ENCODE assay signal across 8 cellular contexts in genomic region chr16:3158498-3159314, GRCh38. TPM values are rescaled to one million over a fixed set of nuclear protein-coding genes. Genes with fewer than 3 reads are reported as not detected.
A peak's percentile ranks its signal among the peaks of the same experiment; 100 is the strongest.
DNase-seq lines count a peak whose midpoint lies in the region; TF ChIP-seq lines count a peak whose summit lies in the region.

No MANE protein-coding gene starts in this region.

- peak overlapping the region; percentile 91 for H3K27ac Mint-ChIP-seq in activated naive CD4-positive, alpha-beta T cell treated with anti-CD3 and anti-CD28 coated beads, Interleukin-2, amount 10 ng/mL, durations not matched to agents 7 days and 5 days

- DNase-seq in AML-193 (lab: John Stamatoyannopoulos, UW) = peak; percentile 60 to 61
- peak; percentile 80 for DNase-seq in GM19240 (ENCODE audit: insufficient read length, low spot score)
- DNase-seq in KBM-7 = peak; percentile 97
- DNase-seq in SK-N-MC (ENCODE audit: low read depth, low spot score) = no peak
- DNase-seq in activated naive CD4-positive, alpha-beta T cell treated with anti-CD3 and anti-CD28 coated beads, Interleukin-2, amount 10 ng/mL, durations not matched to agents 7 days and 5 days = peak; percentile 97
- peak; percentile 50 for DNase-seq in glomerular endothelial cell (ENCODE audit: extremely low read depth, low read depth, low spot score)
- peak; percentile 98 for DNase-seq in osteoblast (ENCODE audit: insufficient read length, low spot score, missing footprints)
- DNase-seq in thyroid gland = peak; percentile 88 to 92

- H3K79me2 ChIP-seq in osteoblast (ENCODE audit: insufficient read depth, low read length) = no peaks in the 10 kb centered on the region

- CTCF ChIA-PET in activated naive CD4-positive, alpha-beta T cell treated with anti-CD3 and anti-CD28 coated beads, Interleukin-2, amount 10 ng/mL, durations not matched to agents 7 days and 5 days (lab: Charles Lee) = interaction anchor here (0.7 to 1.4 kb wide), 6 partner anchors 10 to 1096 kb away, joined by 3 to 4 read pairs (median 3); no protein-coding TSS in a partner anchor

- H4K20me1 ChIP-seq in osteoblast (ENCODE audit: insufficient read depth, low read length) = no peaks in the 10 kb centered on the region

- H3K36me3 ChIP-seq in SK-N-MC (ENCODE audit: insufficient read depth, low read length) (no peaks in the 10 kb centered on the region), osteoblast (ENCODE audit: insufficient read depth, low read length) (no peaks in the 10 kb centered on the region), thyroid gland (no peaks in the 10 kb centered on the region)

- H3K27me3 ChIP-seq in osteoblast (ENCODE audit: insufficient read depth, low read length) (no peaks in the 10 kb centered on the region), thyroid gland (no peaks in the 10 kb centered on the region)

- H2AFZ ChIP-seq in osteoblast (ENCODE audit: low read length) = peak overlapping the region; percentile 98

- WGBS in thyroid gland, 2 donors = 2 to 5% methylated on average over 39 to 55 of the region's 72 CpGs

- H3K4me3 Mint-ChIP-seq in activated naive CD4-positive, alpha-beta T cell treated with anti-CD3 and anti-CD28 coated beads, Interleukin-2, amount 10 ng/mL, durations not matched to agents 7 days and 5 days = peak overlapping the region; percentile 87

- H3K4me2 ChIP-seq in osteoblast (ENCODE audit: insufficient read depth, low read length) = peak overlapping the region; percentile 95

- intact Hi-C loops in thyroid gland (cut with DNase I) = no loop called here

- peak overlapping the region; percentile 80 for H3K9ac ChIP-seq in SK-N-MC (ENCODE audit: insufficient read length)

- H3K9me3 Mint-ChIP-seq in activated naive CD4-positive, alpha-beta T cell treated with anti-CD3 and anti-CD28 coated beads, Interleukin-2, amount 10 ng/mL, durations not matched to agents 7 days and 5 days = peaks cover 4% of the 10 kb centered on the region

- H3K4me1 Mint-ChIP-seq in activated naive CD4-positive, alpha-beta T cell treated with anti-CD3 and anti-CD28 coated beads, Interleukin-2, amount 10 ng/mL, durations not matched to agents 7 days and 5 days = peaks cover 53% of the 10 kb centered on the region

- H3K4me1 ChIP-seq in osteoblast (ENCODE audit: insufficient read depth, low read length) (peaks cover 10% of the 10 kb centered on the region), thyroid gland (peaks cover 6 to 12% of the 10 kb centered on the region in 2 donors)

- peaks cover 10% of the 10 kb centered on the region for H3K36me3 Mint-ChIP-seq in activated naive CD4-positive, alpha-beta T cell treated with anti-CD3 and anti-CD28 coated beads, Interleukin-2, amount 10 ng/mL, durations not matched to agents 7 days and 5 days

- peak in 1 of 2 donors; percentile 62 for TF ChIP-seq POLR2A in thyroid gland (IDR thresholded peaks at IDR 0.05)

- peaks cover 73% of the 10 kb centered on the region for H3K27me3 Mint-ChIP-seq in activated naive CD4-positive, alpha-beta T cell treated with anti-CD3 and anti-CD28 coated beads, Interleukin-2, amount 10 ng/mL, durations not matched to agents 7 days and 5 days

- TF ChIP-seq CTCF in osteoblast (IDR thresholded peaks at IDR 0.05; ENCODE audit: extremely low read depth, low read depth, low read length) = no peak
- TF ChIP-seq CTCF in thyroid gland (IDR thresholded peaks at IDR 0.05) = no peak

- in situ Hi-C loops in KBM-7 (cut with MboI; ENCODE audit: low pct_unique_long_range_greater_than_20kb, low sequenced_read_pairs) = no loop called here

- H3K27ac ChIP-seq in SK-N-MC (peak overlapping the region; percentile 68; the same call in 1 of the 2 replicates), osteoblast (ENCODE audit: low read depth, low read length) (peak overlapping the region; percentile 78), thyroid gland (peak overlapping the region; percentile 81 to 93 (median 87))

- H3K9me3 ChIP-seq in SK-N-MC (ENCODE audit: low read depth, low read length) (no peaks in the 10 kb centered on the region), osteoblast (ENCODE audit: low read depth, low read length) (no peaks in the 10 kb centered on the region), thyroid gland (no peaks in the 10 kb centered on the region)

- H3K4me3 ChIP-seq in SK-N-MC = peak overlapping the region; percentile 83
- H3K4me3 ChIP-seq in osteoblast (ENCODE audit: insufficient read depth, low read length) = peak overlapping the region; percentile 89
- H3K4me3 ChIP-seq in thyroid gland (replicated peaks in 1 of 3) = peak overlapping the region; percentile 83 to 96 (median 92)

RNA-seq across cellular contexts. Expression of gene ZNF213, which starts 23.9 kb away (rescaled TPM):
- total RNA-seq in glomerular endothelial cell (7.5 and 15.1 TPM in 2 replicates), osteoblast (8.0 and 9.4 TPM in 2 replicates), thyroid gland (10 to 100 TPM in 1 of 4 donors, 1 to 10 TPM in 3; 5.2 to 10.2 (median 8.7) TPM)

RNA-seq across cellular contexts. Expression of gene OR1F1, which starts 29.3 kb away (rescaled TPM):
- total RNA-seq in glomerular endothelial cell = not detected in 2 replicates
- 0.36 TPM in 1 of 2 replicates, not detected in the other for total RNA-seq in osteoblast
- total RNA-seq in thyroid gland = not detected

RNA-seq across cellular contexts. Expression of gene ZNF205, which starts 46.3 kb away (rescaled TPM):
- total RNA-seq in glomerular endothelial cell (19.8 and 26.3 TPM in 2 replicates), osteoblast (17.4 and 17.7 TPM in 2 replicates), thyroid gland (10 to 100 TPM; 18.5 to 28.9 (median 19.6) TPM)

RNA-seq across cellular contexts. Expression of gene ZSCAN10, which starts 59.6 kb away (rescaled TPM):
- not detected in 2 replicates for total RNA-seq in glomerular endothelial cell
- total RNA-seq in osteoblast = not detected in 2 replicates
- total RNA-seq in thyroid gland = not detected
